8 cellular contexts compared by ENCODE assay signal in genomic region chr4:110508827-110509446, GRCh38. TPM values are rescaled to one million over a fixed set of nuclear protein-coding genes. Genes with fewer than 3 reads are reported as not detected.
DNase-seq lines count a peak whose midpoint lies in the region; ATAC-seq and TF ChIP-seq lines count a peak whose summit lies in the region.

No MANE protein-coding gene starts in this region.

- no TSS peak for BruUV-seq in Calu3 (replicated peaks; lab: Mats Ljungman, UMichigan)

- POLR2A ChIA-PET in activated CD8-positive, alpha-beta T cell treated with anti-CD3 and anti-CD28 coated beads for 36 hours (lab: Charles Lee), result no interaction called here
- POLR2A ChIA-PET in activated CD8-positive, alpha-beta T cell treated with anti-CD3 and anti-CD28 coated beads, Interleukin-2, amount 10 ng/mL, durations not matched to agents 7 days and 5 days (lab: Charles Lee), result no interaction called here

- H3K4me1 Mint-ChIP-seq in activated CD8-positive, alpha-beta T cell treated with anti-CD3 and anti-CD28 coated beads for 36 hours (ENCODE audit: low read depth), result no peaks in the 10 kb centered on the region
- no peaks in the 10 kb centered on the region for H3K4me1 Mint-ChIP-seq in activated CD8-positive, alpha-beta T cell treated with anti-CD3 and anti-CD28 coated beads, Interleukin-2, amount 10 ng/mL, durations not matched to agents 7 days and 5 days (ENCODE audit: low read depth)
- H3K4me1 Mint-ChIP-seq in Calu3 (ENCODE audit: low read depth, unreplicated experiment), result no peaks in the 10 kb centered on the region

- no peaks in the 10 kb centered on the region for H3K36me3 ChIP-seq in upper lobe of right lung

- DNase-seq in activated CD8-positive, alpha-beta T cell treated with anti-CD3 and anti-CD28 coated beads for 36 hours, result no peak
- DNase-seq in activated CD8-positive, alpha-beta T cell treated with anti-CD3 and anti-CD28 coated beads, Interleukin-2, amount 10 ng/mL, durations not matched to agents 7 days and 5 days, result no peak
- DNase-seq in OCI-M1 (lab: John Stamatoyannopoulos, UW), result peak; percentile 68
- DNase-seq in fibroblast of pulmonary artery (ENCODE audit: low read depth), result peak; percentile 65
- DNase-seq in upper lobe of right lung, result no peak
- no peak for DNase-seq in Calu3
- DNase-seq in HK-2 (ENCODE audit: unreplicated experiment), result no peak

- H3K4me3 ChIP-seq in fibroblast of pulmonary artery (replicated peaks; ENCODE audit: low read depth, low read length) (no peak overlapping the region), upper lobe of right lung (no peak overlapping the region)

- H3K9me3 ChIP-seq in upper lobe of right lung, result no peaks in the 10 kb centered on the region

- H3K36me3 Mint-ChIP-seq in activated CD8-positive, alpha-beta T cell treated with anti-CD3 and anti-CD28 coated beads for 36 hours (ENCODE audit: low read depth), result no peaks in the 10 kb centered on the region
- H3K36me3 Mint-ChIP-seq in activated CD8-positive, alpha-beta T cell treated with anti-CD3 and anti-CD28 coated beads, Interleukin-2, amount 10 ng/mL, durations not matched to agents 7 days and 5 days (ENCODE audit: low read depth), result no peaks in the 10 kb centered on the region
- no peaks in the 10 kb centered on the region for H3K36me3 Mint-ChIP-seq in Calu3 (ENCODE audit: insufficient read depth, unreplicated experiment)

- H3K4me1 ChIP-seq in upper lobe of right lung, result no peaks in the 10 kb centered on the region

- CTCF ChIA-PET in activated CD8-positive, alpha-beta T cell treated with anti-CD3 and anti-CD28 coated beads for 36 hours (lab: Charles Lee), result interaction anchor here (0.6 to 3.9 kb wide), 13 partner anchors 11 to 519 kb away, joined by 3 to 24 read pairs (median 5); partner anchors contain the start of gene ELOVL6
- CTCF ChIA-PET in activated CD8-positive, alpha-beta T cell treated with anti-CD3 and anti-CD28 coated beads, Interleukin-2, amount 10 ng/mL, durations not matched to agents 7 days and 5 days (lab: Charles Lee), result interaction anchor here (0.8 to 2.1 kb wide), 10 partner anchors 16 to 515 kb away, joined by 3 to 13 read pairs (median 4); no protein-coding TSS in a partner anchor
- CTCF ChIA-PET in Calu3 (lab: Charles Lee), result interaction anchor here (0.6 to 1.9 kb wide), 3 partner anchors 164 to 510 kb away, joined by 3 to 12 read pairs (median 4); no protein-coding TSS in a partner anchor

- peaks cover 1% of the 10 kb centered on the region for H3K27me3 Mint-ChIP-seq in activated CD8-positive, alpha-beta T cell treated with anti-CD3 and anti-CD28 coated beads for 36 hours
- no peaks in the 10 kb centered on the region for H3K27me3 Mint-ChIP-seq in activated CD8-positive, alpha-beta T cell treated with anti-CD3 and anti-CD28 coated beads, Interleukin-2, amount 10 ng/mL, durations not matched to agents 7 days and 5 days (ENCODE audit: low read depth)
- no peaks in the 10 kb centered on the region for H3K27me3 Mint-ChIP-seq in Calu3 (ENCODE audit: unreplicated experiment)

- no peaks in the 10 kb centered on the region for H3K9me3 Mint-ChIP-seq in activated CD8-positive, alpha-beta T cell treated with anti-CD3 and anti-CD28 coated beads for 36 hours
- H3K9me3 Mint-ChIP-seq in activated CD8-positive, alpha-beta T cell treated with anti-CD3 and anti-CD28 coated beads, Interleukin-2, amount 10 ng/mL, durations not matched to agents 7 days and 5 days (ENCODE audit: insufficient read depth), result no peaks in the 10 kb centered on the region
- H3K9me3 Mint-ChIP-seq in Calu3 (ENCODE audit: low read depth, unreplicated experiment), result no peaks in the 10 kb centered on the region

- H3K4me3 Mint-ChIP-seq in activated CD8-positive, alpha-beta T cell treated with anti-CD3 and anti-CD28 coated beads for 36 hours, result no peak overlapping the region
- H3K4me3 Mint-ChIP-seq in activated CD8-positive, alpha-beta T cell treated with anti-CD3 and anti-CD28 coated beads, Interleukin-2, amount 10 ng/mL, durations not matched to agents 7 days and 5 days, result no peak overlapping the region
- no peak overlapping the region for H3K4me3 Mint-ChIP-seq in Calu3 (ENCODE audit: low read depth, unreplicated experiment)

- ATAC-seq in activated CD8-positive, alpha-beta T cell treated with anti-CD3 and anti-CD28 coated beads for 36 hours, result no peak
- ATAC-seq in activated CD8-positive, alpha-beta T cell treated with anti-CD3 and anti-CD28 coated beads, Interleukin-2, amount 10 ng/mL, durations not matched to agents 7 days and 5 days, result no peak
- ATAC-seq in upper lobe of right lung (no peak), GM19397 (IDR thresholded peaks at IDR 0.05; ENCODE audit: unreplicated experiment) (no peak)

- peak; percentile 23 for TF ChIP-seq CTCF in activated CD8-positive, alpha-beta T cell treated with anti-CD3 and anti-CD28 coated beads for 36 hours (IDR thresholded peaks at IDR 0.05)
- peak; percentile 52 for TF ChIP-seq CTCF in fibroblast of pulmonary artery (IDR thresholded peaks at IDR 0.05; ENCODE audit: low read length, missing control alignments)
- peak; percentile 26 for TF ChIP-seq CTCF in upper lobe of right lung (IDR thresholded peaks at IDR 0.05)
- TF ChIP-seq CTCF in Calu3 (IDR thresholded peaks at IDR 0.05; ENCODE audit: unreplicated experiment), result no peak

- H3K27ac Mint-ChIP-seq in activated CD8-positive, alpha-beta T cell treated with anti-CD3 and anti-CD28 coated beads for 36 hours, result no peak overlapping the region
- no peak overlapping the region for H3K27ac Mint-ChIP-seq in activated CD8-positive, alpha-beta T cell treated with anti-CD3 and anti-CD28 coated beads, Interleukin-2, amount 10 ng/mL, durations not matched to agents 7 days and 5 days
- no peak overlapping the region for H3K27ac Mint-ChIP-seq in Calu3 (ENCODE audit: unreplicated experiment)

- no peak overlapping the region for H3K27ac ChIP-seq in upper lobe of right lung

- no peaks in the 10 kb centered on the region for H3K27me3 ChIP-seq in upper lobe of right lung

- intact Hi-C loops in activated CD8-positive, alpha-beta T cell treated with anti-CD3 and anti-CD28 coated beads for 36 hours (cut with micrococcal nuclease), result no loop called here
- intact Hi-C loops in upper lobe of right lung (cut with DNase I) (no loop called here), Calu3 (cut with micrococcal nuclease; ENCODE audit: unreplicated experiment) (loop anchor here (2.0 kb wide), 1 partner anchor 164 kb away; no protein-coding TSS in a partner anchor)

RNA-seq across cellular contexts. Expression of gene ENPEP, which starts 33.0 kb away (rescaled TPM):
- total RNA-seq in activated CD8-positive, alpha-beta T cell treated with anti-CD3 and anti-CD28 coated beads for 36 hours, result under 1 TPM in 1 of 2 experiments, not detected in 1; 0.05 TPM
- under 1 TPM in 1 of 2 experiments, not detected in 1; 0.53 TPM for total RNA-seq in activated CD8-positive, alpha-beta T cell treated with anti-CD3 and anti-CD28 coated beads, Interleukin-2, amount 10 ng/mL, durations not matched to agents 7 days and 5 days
- total RNA-seq in upper lobe of right lung (7.5 TPM), Calu3 (2022) (not detected in 2 replicates)

Comparison
In these comparisons a context has a peak if more than half of its experiments do, and no peak if none do; other contexts are left out.
1. DNase-seq: peak in OCI-M1 (single experiment) and fibroblast of pulmonary artery (single experiment); none in activated CD8-positive, alpha-beta T cell treated with anti-CD3 and anti-CD28 coated beads for 36 hours (single experiment), activated CD8-positive, alpha-beta T cell treated with anti-CD3 and anti-CD28 coated beads, Interleukin-2, amount 10 ng/mL, durations not matched to agents 7 days and 5 days (single experiment), upper lobe of right lung (single experiment), Calu3 (single experiment) and HK-2 (single experiment).